ENCODE assay signal across 21 cellular contexts in the genomic region with DNA sequence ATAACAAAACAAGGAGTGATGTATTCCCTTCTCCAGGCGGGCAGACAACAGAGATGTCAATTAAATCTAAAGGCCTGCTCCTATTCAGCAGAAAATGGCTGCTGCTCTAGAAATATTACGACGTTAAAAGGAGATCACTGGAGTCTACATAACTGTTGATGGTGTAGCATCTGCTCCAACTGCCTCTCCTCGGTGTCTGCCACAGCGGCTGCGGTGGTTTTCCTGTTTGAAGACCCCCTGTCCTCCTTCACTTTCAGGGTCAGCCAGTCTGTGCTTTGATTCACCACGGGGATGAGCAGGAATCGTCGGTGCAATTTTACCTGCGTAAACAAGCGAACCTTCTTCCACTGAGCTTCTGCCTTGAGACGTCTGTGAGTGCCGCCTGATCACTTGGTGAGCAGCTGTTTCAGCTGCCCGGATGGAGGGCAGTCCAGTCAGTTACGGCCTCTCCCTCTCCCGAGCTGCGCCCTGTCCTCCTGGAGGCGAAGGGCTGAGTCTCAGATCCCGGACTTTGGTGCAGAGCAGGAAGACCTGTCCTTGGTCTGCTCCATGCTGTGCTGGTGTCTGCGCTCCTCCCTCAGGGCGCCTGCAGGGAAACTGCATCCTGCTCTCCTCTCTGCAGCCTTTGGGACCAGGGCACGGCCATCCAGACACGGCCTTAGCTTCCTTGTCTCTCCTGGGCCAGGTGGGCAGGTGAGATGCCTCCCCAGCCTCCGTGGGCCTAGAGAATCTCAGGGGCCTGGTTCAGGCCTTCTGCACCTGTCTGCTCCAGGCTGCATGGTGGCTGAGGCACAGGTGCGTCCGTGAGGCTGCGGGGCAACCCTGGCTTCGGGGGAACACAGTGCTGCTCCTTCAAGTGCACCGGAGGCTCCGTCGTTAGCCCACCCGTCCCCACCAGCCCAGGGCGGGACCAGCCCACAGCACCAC.
A peak's percentile ranks its signal among the peaks of the same experiment; 100 is the strongest.
DNase-seq lines count a peak whose midpoint lies in the region; TF ChIP-seq lines count a peak whose summit lies in the region.
"Had no signal": no experiment of that assay in that cellular context is flagged by ENCODE, and none has a peak within 500 bp of the region (broad histone marks: within the 10 kb centered on the region; RNA-seq: fewer than 3 reads in every experiment).

No MANE protein-coding gene starts in this region.

- peak; percentile 33 for DNase-seq in activated CD8-positive, alpha-beta memory T cell treated with anti-CD3 and anti-CD28 coated beads for 24 hours
- DNase-seq in activated CD8-positive, alpha-beta memory T cell treated with anti-CD3 and anti-CD28 coated beads, Interleukin-2, amount 50 U/mL, for 4 hours: no peak
- DNase-seq in ecto neural progenitor cell (ENCODE audit: low spot score) (peak; percentile 31), neural crest cell (ENCODE audit: low read depth, low spot score) (no peak), vagina (ENCODE audit: extremely low spot score in 2 of 2) (peak; percentile 60 to 82), middle frontal gyrus (ENCODE audit: extremely low spot score, low spot score) (no peak), anterior cingulate cortex (lab: John Stamatoyannopoulos, UW) (no peak), activated T-cell treated with anti-CD3 and anti-CD28 coated beads for 4 hours (no peak)
- DNase-seq: 8988T; CD4-positive, CD25-positive, alpha-beta regulatory T cell; COR-L47; DMS 273 treated with DMSO at 0.1 percent for 48 hours; H9; Karpas-422; NCI-H1092; NCI-H1436 treated with DMSO at 0.1 percent for 48 hours; NCI-H2029 treated with DMSO at 0.1 percent for 48 hours; NCI-H2171; NCI-H526; PC-9 had no signal

- H3K27ac ChIP-seq in vagina: no peak overlapping the region
- H3K27ac ChIP-seq: HL-60, PC-9 had no signal

- H3K4me1 ChIP-seq in vagina: no peaks in the 10 kb centered on the region

- H3K4me1 Mint-ChIP-seq in neural crest cell: no peaks in the 10 kb centered on the region
- H3K4me1 Mint-ChIP-seq: CD4-positive, CD25-positive, alpha-beta regulatory T cell had no signal

- H3K36me3 ChIP-seq in vagina: no peaks in the 10 kb centered on the region

- no peaks in the 10 kb centered on the region for H3K9me3 ChIP-seq in vagina

- peak overlapping the region; percentile 88 for H3K27ac Mint-ChIP-seq in neural crest cell (ENCODE audit: unreplicated experiment)
- H3K27ac Mint-ChIP-seq: CD4-positive, CD25-positive, alpha-beta regulatory T cell; H9 had no signal

- no peaks in the 10 kb centered on the region for H3K27me3 ChIP-seq in vagina

- H3K36me3 Mint-ChIP-seq in neural crest cell (ENCODE audit: low read depth): peaks cover 4% of the 10 kb centered on the region
- H3K36me3 Mint-ChIP-seq: CD4-positive, CD25-positive, alpha-beta regulatory T cell had no signal

- intact Hi-C loops in vagina (cut with DNase I): no loop called here

- no peak overlapping the region for H3K4me3 Mint-ChIP-seq in neural crest cell
- H3K4me3 Mint-ChIP-seq: CD4-positive, CD25-positive, alpha-beta regulatory T cell; H9 had no signal

- peaks cover 10% of the 10 kb centered on the region for H3K9me3 Mint-ChIP-seq in neural crest cell
- H3K9me3 Mint-ChIP-seq: H9 had no signal

- no peaks in the 10 kb centered on the region for H3K27me3 Mint-ChIP-seq in neural crest cell (ENCODE audit: low read depth)

- TF ChIP-seq POLR2A in vagina (IDR thresholded peaks at IDR 0.05): no peak

- no peak overlapping the region for H3K4me3 ChIP-seq in vagina
- H3K4me3 ChIP-seq: PC-9 had no signal

- TF ChIP-seq CTCF in neural crest cell (conservative IDR thresholded peaks at IDR 0.05) (no peak), vagina (IDR thresholded peaks at IDR 0.05) (no peak)

Comparison
In these comparisons a context has a peak if more than half of its experiments do, and no peak if none do; other contexts are left out.
1. DNase-seq: peak in activated CD8-positive, alpha-beta memory T cell treated with anti-CD3 and anti-CD28 coated beads for 24 hours (single experiment), ecto neural progenitor cell (single experiment) and vagina (2 of 2); none in activated CD8-positive, alpha-beta memory T cell treated with anti-CD3 and anti-CD28 coated beads, Interleukin-2, amount 50 U/mL, for 4 hours (single experiment), neural crest cell (single experiment), middle frontal gyrus (single experiment), anterior cingulate cortex (0 of 58) and activated T-cell treated with anti-CD3 and anti-CD28 coated beads for 4 hours (single experiment).